In genomic region chr1:154167461-154167860, GRCh38 we compare ENCODE assay signal across 1 cellular context.
TF ChIP-seq lines count a peak whose summit lies in the region.

No MANE protein-coding gene starts in this region.

TF ChIP-seq in GM23338, 12 proteins besides CTCF, POLR2A, EP300 and RAD21:
- TF ChIP-seq EZH2phosphoT487 (IDR thresholded peaks at IDR 0.05; ENCODE audit: unreplicated experiment) (no peak), ETS1 (IDR thresholded peaks at IDR 0.05) (no peak), JUNB (IDR thresholded peaks at IDR 0.05; ENCODE audit: unreplicated experiment) (no peak), NANOG (IDR thresholded peaks at IDR 0.05; ENCODE audit: borderline replicate concordance) (no peak), STAT1 (IDR thresholded peaks at IDR 0.05; ENCODE audit: unreplicated experiment) (no peak), ZNF462 (CRISPR knock-in tag; IDR thresholded peaks at IDR 0.05) (no peak), REST (IDR thresholded peaks at IDR 0.05; ENCODE audit: unreplicated experiment) (no peak), EZH2 (IDR thresholded peaks at IDR 0.05; ENCODE audit: low read depth, unreplicated experiment) (no peak), POLR2AphosphoS5 (IDR thresholded peaks at IDR 0.05; ENCODE audit: low read depth) (no peak)
